ENCODE assay signal across 1 cellular context in genomic region chr14:41362134-41362533, GRCh38.
TF ChIP-seq lines count a peak whose summit lies in the region.

No MANE protein-coding gene starts in this region.

TF ChIP-seq in GM23338, 12 proteins besides CTCF, POLR2A, EP300 and RAD21 (continued from another document):
- TF ChIP-seq ETS1 (IDR thresholded peaks at IDR 0.05): peak; percentile 68
- TF ChIP-seq CREB1 (CRISPR knock-in tag; IDR thresholded peaks at IDR 0.05; ENCODE audit: low read depth): no peak
- no peak for TF ChIP-seq EZH2 (IDR thresholded peaks at IDR 0.05; ENCODE audit: low read depth, unreplicated experiment)
- no peak for TF ChIP-seq NANOG (IDR thresholded peaks at IDR 0.05; ENCODE audit: borderline replicate concordance)
- TF ChIP-seq POLR2AphosphoS5 (IDR thresholded peaks at IDR 0.05; ENCODE audit: low read depth): no peak
TF ChIP-seq in GM23338: peak in this region for 1.
